Comparison of ENCODE assay signal across 14 cellular contexts in the genomic region with DNA sequence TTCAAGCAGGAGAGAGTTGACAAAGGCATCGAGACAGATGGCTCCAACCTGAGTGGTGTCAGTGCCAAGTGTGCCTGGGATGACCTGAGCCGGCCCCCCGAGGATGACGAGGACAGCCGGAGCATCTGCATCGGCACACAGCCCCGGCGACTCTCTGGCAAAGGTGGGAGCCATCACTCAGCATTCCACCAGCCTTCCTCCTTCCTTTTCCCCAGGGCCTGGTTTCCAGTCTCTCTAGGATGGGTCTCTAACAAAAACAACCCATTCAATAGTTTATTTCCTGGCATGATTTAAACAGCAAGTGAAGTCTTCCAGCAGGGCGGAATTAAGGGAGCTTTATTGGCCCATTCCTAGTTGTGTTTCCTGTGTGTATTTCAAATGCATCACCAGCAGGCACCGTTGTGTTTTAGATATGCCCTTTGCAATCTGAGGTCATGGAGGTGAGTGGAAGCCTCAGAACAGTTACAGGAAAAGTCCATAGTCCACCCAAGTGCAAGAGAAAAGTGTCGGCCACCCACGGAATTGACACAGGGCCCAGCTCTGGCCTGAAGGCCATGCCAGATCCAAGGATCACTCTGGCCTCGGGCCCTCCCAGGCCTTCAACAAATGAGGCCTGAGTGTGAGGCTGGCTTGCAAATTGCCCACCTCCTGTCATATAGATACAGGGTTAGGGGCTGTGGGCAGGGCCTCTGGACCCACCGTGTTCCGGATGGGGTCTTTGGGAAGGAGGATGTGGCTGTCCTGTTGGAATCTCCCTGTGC. TPM values are rescaled to one million over a fixed set of nuclear protein-coding genes. Genes with fewer than 3 reads are reported as not detected.
DNase-seq lines count a peak whose midpoint lies in the region; ATAC-seq and TF ChIP-seq lines count a peak whose summit lies in the region.
"Had no signal": no experiment of that assay in that cellular context is flagged by ENCODE, and none has a peak within 500 bp of the region (broad histone marks: within the 10 kb centered on the region; RNA-seq: fewer than 3 reads in every experiment).

No MANE protein-coding gene starts in this region.

- CTCF ChIA-PET in RWPE1 (lab: Yijun Ruan, JAX) = interaction anchor here (0.6 to 1.0 kb wide), 5 partner anchors 11 to 367 kb away, joined by 3 read pairs; no protein-coding TSS in a partner anchor

- no peak for TF ChIP-seq POLR2A in esophagus squamous epithelium (IDR thresholded peaks at IDR 0.05)

- no peak for DNase-seq in RWPE1 (ENCODE audit: low spot score)
- DNase-seq in esophagus squamous epithelium (lab: John Stamatoyannopoulos, UW) = no peak
- DNase-seq in lung (ENCODE audit: low spot score) = no peak
- DNase-seq in BE2C = no peak
- no peak for DNase-seq in activated naive CD8-positive, alpha-beta T cell treated with anti-CD3 and anti-CD28 coated beads for 36 hours
- DNase-seq: activated CD4-positive, CD25-positive, alpha-beta regulatory T cell; KG1; NCI-H1436 treated with DMSO at 0.1 percent for 48 hours had no signal

- H3K27ac Mint-ChIP-seq in activated naive CD8-positive, alpha-beta T cell treated with anti-CD3 and anti-CD28 coated beads for 36 hours = no peak overlapping the region
- H3K27ac Mint-ChIP-seq: activated naive CD4-positive, alpha-beta T cell treated with anti-CD3 and anti-CD28 coated beads for 36 hours; natural killer cell treated with Interleukin-12 subunit alpha and Interleukin-12 subunit beta and Interleukin-15 and Interleukin-18, amount 100 ng/mL, for 72 hours had no signal

- WGBS in esophagus squamous epithelium, 2 donors = 58 to 86% methylated on average over 5 to 14 of the region's 15 CpGs
- 54 to 59% methylated on average over 15 of the region's 15 CpGs for WGBS in lung, 2 donors

- H3K4me1 ChIP-seq in esophagus squamous epithelium (peaks cover 0 to 82% (median 65%) of the 10 kb centered on the region in 3 donors), lung (ENCODE audit: control insufficient read depth in 2 of 2, insufficient read depth in 2 of 2, low read length in 2 of 2) (peaks cover 10 to 31% of the 10 kb centered on the region in 2 donors), stomach smooth muscle (ENCODE audit: control insufficient read depth, insufficient read depth, low read length) (peaks cover 47% of the 10 kb centered on the region), BE2C (no peaks in the 10 kb centered on the region; the same call in none of the 2 replicates)

- no peak overlapping the region for H3K9ac ChIP-seq in stomach smooth muscle (ENCODE audit: low read length in 2 of 2)

- ATAC-seq in lung (ENCODE audit: insufficient read depth, low FRiP score) = peak; percentile 7
- no peak for ATAC-seq in GM21723 (IDR thresholded peaks at IDR 0.05; ENCODE audit: unreplicated experiment)
- no peak for ATAC-seq in GM21619 (IDR thresholded peaks at IDR 0.05; ENCODE audit: unreplicated experiment)

- POLR2A ChIA-PET in RWPE1 (lab: Yijun Ruan, JAX; ENCODE audit: low non-redundant PET) = no interaction called here

- H3K4me3 Mint-ChIP-seq in activated naive CD8-positive, alpha-beta T cell treated with anti-CD3 and anti-CD28 coated beads for 36 hours = no peak overlapping the region
- H3K4me3 Mint-ChIP-seq: activated naive CD4-positive, alpha-beta T cell treated with anti-CD3 and anti-CD28 coated beads for 36 hours; natural killer cell treated with Interleukin-12 subunit alpha and Interleukin-12 subunit beta and Interleukin-15 and Interleukin-18, amount 100 ng/mL, for 72 hours had no signal

- peaks cover 5% of the 10 kb centered on the region for H3K36me3 Mint-ChIP-seq in activated naive CD8-positive, alpha-beta T cell treated with anti-CD3 and anti-CD28 coated beads for 36 hours
- H3K36me3 Mint-ChIP-seq: natural killer cell treated with Interleukin-12 subunit alpha and Interleukin-12 subunit beta and Interleukin-15 and Interleukin-18, amount 100 ng/mL, for 72 hours had no signal

- no peaks in the 10 kb centered on the region for H3K9me3 Mint-ChIP-seq in activated naive CD8-positive, alpha-beta T cell treated with anti-CD3 and anti-CD28 coated beads for 36 hours
- H3K9me3 Mint-ChIP-seq: activated naive CD4-positive, alpha-beta T cell treated with anti-CD3 and anti-CD28 coated beads for 36 hours; natural killer cell treated with Interleukin-12 subunit alpha and Interleukin-12 subunit beta and Interleukin-15 and Interleukin-18, amount 100 ng/mL, for 72 hours had no signal

- intact Hi-C loops in esophagus squamous epithelium (cut with DNase I) = no loop called here

- no peaks in the 10 kb centered on the region for H3K27me3 Mint-ChIP-seq in activated naive CD8-positive, alpha-beta T cell treated with anti-CD3 and anti-CD28 coated beads for 36 hours
- H3K27me3 Mint-ChIP-seq: natural killer cell treated with Interleukin-12 subunit alpha and Interleukin-12 subunit beta and Interleukin-15 and Interleukin-18, amount 100 ng/mL, for 72 hours had no signal

- H3K4me3 ChIP-seq in esophagus squamous epithelium (no peak overlapping the region), lung (no peak overlapping the region), stomach smooth muscle (ENCODE audit: low read length in 2 of 2) (peak overlapping the region in 1 of 2 donors; percentile 15), BE2C (ENCODE audit: low read depth, low read length) (no peak overlapping the region)
- H3K4me3 ChIP-seq: PC-9 had no signal

- H3K4me1 Mint-ChIP-seq in activated naive CD8-positive, alpha-beta T cell treated with anti-CD3 and anti-CD28 coated beads for 36 hours = no peaks in the 10 kb centered on the region

- no peak for TF ChIP-seq CTCF in RWPE1 (conservative IDR thresholded peaks at IDR 0.05; ENCODE audit: low read depth)
- TF ChIP-seq CTCF in esophagus squamous epithelium (IDR thresholded peaks at IDR 0.05) = no peak
- no peak for TF ChIP-seq CTCF in lung (IDR thresholded peaks at IDR 0.05; ENCODE audit: control extremely low read depth, extremely low read depth)
- TF ChIP-seq CTCF in BE2C (IDR thresholded peaks at IDR 0.05; ENCODE audit: low read depth, low read length) = no peak

- H3K36me3 ChIP-seq in esophagus squamous epithelium = peaks cover 2 to 97% (median 5%) of the 10 kb centered on the region in 3 donors
- H3K36me3 ChIP-seq in lung (ENCODE audit: control insufficient read depth in 2 of 2, insufficient read depth in 2 of 2, low read length in 2 of 2) = peaks cover 0 to 27% of the 10 kb centered on the region in 2 donors
- H3K36me3 ChIP-seq in stomach smooth muscle (ENCODE audit: control insufficient read depth in 2 of 2, insufficient read depth in 2 of 2, low read length in 2 of 2) = peaks cover 13 to 30% of the 10 kb centered on the region in 2 donors
- peaks cover 4% of the 10 kb centered on the region for H3K36me3 ChIP-seq in BE2C

- H3K27ac ChIP-seq in RWPE1 = peak overlapping the region; percentile 7; the same call in 1 of the 2 replicates
- H3K27ac ChIP-seq in esophagus squamous epithelium = peak overlapping the region in 3 of 4 donors; percentile 5 to 79 (median 76)
- peak overlapping the region; percentile 43 to 48 for H3K27ac ChIP-seq in lung (ENCODE audit: low read depth in 1 of 2, low read length in 1 of 2)
- peak overlapping the region; percentile 86 for H3K27ac ChIP-seq in stomach smooth muscle (ENCODE audit: low read length)
- H3K27ac ChIP-seq: PC-9 had no signal

- H3K9me3 ChIP-seq in esophagus squamous epithelium = no peaks in the 10 kb centered on the region
- no peaks in the 10 kb centered on the region for H3K9me3 ChIP-seq in lung (ENCODE audit: control insufficient read depth in 2 of 2, insufficient read depth in 1 of 2, low read length in 1 of 2)
- no peaks in the 10 kb centered on the region for H3K9me3 ChIP-seq in stomach smooth muscle (ENCODE audit: control insufficient read depth in 2 of 2, low read length in 2 of 2)
- no peaks in the 10 kb centered on the region for H3K9me3 ChIP-seq in BE2C

- H3K27me3 ChIP-seq in esophagus squamous epithelium (no peaks in the 10 kb centered on the region), lung (ENCODE audit: control insufficient read depth, insufficient read depth) (no peaks in the 10 kb centered on the region), stomach smooth muscle (ENCODE audit: control insufficient read depth in 1 of 2, insufficient read depth in 2 of 2, low read length in 2 of 2) (no peaks in the 10 kb centered on the region), BE2C (no peaks in the 10 kb centered on the region)

RNA-seq across cellular contexts. Expression of gene TRIM8, which starts 47.0 kb away (rescaled TPM):
- 10 to 100 TPM; 27.6 to 75.9 (median 48.8) TPM for total RNA-seq in esophagus squamous epithelium
- 100 to 1,000 TPM; 136 to 173 TPM for total RNA-seq in lung
- polyA plus RNA-seq in lung = 100 to 1,000 TPM in 1 of 2 donors, 10 to 100 TPM in 1; 81.5 to 104 TPM
- polyA plus RNA-seq in BE2C (2012; ENCODE audit: insufficient read depth, insufficient read length, low read depth) = 148 TPM
- 10 to 100 TPM; 40.4 to 41.8 TPM for total RNA-seq in activated naive CD8-positive, alpha-beta T cell treated with anti-CD3 and anti-CD28 coated beads for 36 hours

Comparison
In these comparisons a context has a peak if more than half of its experiments do, and no peak if none do; other contexts are left out.
1. H3K27ac ChIP-seq: peak in every context shown above with its lines; median percentile 86 in stomach smooth muscle; 76 in esophagus squamous epithelium; 46 in lung; 7 in RWPE1.